In the genomic region with DNA sequence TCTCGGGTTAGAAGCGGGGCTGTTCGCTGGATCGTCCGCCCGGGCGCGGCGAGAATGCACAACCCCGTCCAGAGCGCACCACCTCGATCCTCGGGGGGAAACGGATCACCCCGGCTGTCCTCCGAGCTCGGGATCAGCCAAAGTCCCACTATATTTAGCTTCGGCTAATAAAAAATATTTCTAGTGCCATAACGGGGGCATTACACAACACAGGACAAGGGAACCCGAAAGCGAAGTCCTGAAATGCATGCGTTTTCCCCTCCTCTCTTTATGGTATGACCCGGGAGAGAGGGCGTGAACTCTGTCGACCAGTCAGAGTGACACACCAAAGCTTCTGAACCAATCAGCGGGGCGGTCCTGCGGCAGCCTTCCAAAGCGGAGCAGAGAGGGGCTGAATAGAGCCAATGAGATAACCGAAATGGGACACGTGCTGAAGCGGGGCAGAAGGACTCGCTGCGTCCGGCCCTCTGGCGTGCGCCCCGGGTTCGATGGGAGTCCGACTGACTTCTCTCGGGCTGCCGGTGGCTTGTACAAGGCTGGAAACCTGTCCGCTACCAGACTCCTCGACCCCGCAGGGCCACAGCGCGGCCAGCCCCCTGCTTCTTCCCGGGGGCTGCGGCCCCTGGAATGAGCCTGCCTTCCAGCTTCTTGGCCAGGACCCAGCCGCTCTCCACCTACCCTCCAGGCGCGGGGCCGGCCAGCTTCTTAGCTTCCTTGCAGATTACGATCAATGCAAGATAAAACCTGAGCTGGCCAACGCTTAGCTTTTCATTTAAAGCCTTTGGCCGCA, we compare ENCODE assay signal across 8 cellular contexts. TPM values are rescaled to one million over a fixed set of nuclear protein-coding genes. Genes with fewer than 3 reads are reported as not detected.
A peak's percentile ranks its signal among the peaks of the same experiment; 100 is the strongest.
DNase-seq lines count a peak whose midpoint lies in the region; ATAC-seq and TF ChIP-seq lines count a peak whose summit lies in the region.

A gene with protein sequence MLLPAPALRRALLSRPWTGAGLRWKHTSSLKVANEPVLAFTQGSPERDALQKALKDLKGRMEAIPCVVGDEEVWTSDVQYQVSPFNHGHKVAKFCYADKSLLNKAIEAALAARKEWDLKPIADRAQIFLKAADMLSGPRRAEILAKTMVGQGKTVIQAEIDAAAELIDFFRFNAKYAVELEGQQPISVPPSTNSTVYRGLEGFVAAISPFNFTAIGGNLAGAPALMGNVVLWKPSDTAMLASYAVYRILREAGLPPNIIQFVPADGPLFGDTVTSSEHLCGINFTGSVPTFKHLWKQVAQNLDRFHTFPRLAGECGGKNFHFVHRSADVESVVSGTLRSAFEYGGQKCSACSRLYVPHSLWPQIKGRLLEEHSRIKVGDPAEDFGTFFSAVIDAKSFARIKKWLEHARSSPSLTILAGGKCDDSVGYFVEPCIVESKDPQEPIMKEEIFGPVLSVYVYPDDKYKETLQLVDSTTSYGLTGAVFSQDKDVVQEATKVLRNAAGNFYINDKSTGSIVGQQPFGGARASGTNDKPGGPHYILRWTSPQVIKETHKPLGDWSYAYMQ (minus strand): TSS at position 33 of the 790 bp plus-strand sequence. CDS start 32 bp downstream, at position 1.

- H4K20me1 ChIP-seq in PC-9 (ENCODE audit: insufficient read depth), result no peaks in the 10 kb centered on the region

- no peaks in the 10 kb centered on the region for H3K36me3 ChIP-seq in PC-9 (ENCODE audit: low read depth)

- peak within 1 kb of the TSS; percentile 91 for H3K27ac ChIP-seq in PC-9

- no peaks in the 10 kb centered on the region for H3K79me2 ChIP-seq in PC-9 (ENCODE audit: low read depth)

- no peaks in the 10 kb centered on the region for H3K27me3 ChIP-seq in PC-9 (ENCODE audit: insufficient read depth, low read depth)

- DNase-seq in DMS53 (lab: John Stamatoyannopoulos, UW) (peak; percentile 99), PC-9 (peak; percentile 94 to 95), erythroblast (lab: John Stamatoyannopoulos, UW) (peak; percentile 98 to 99), mucosa of gallbladder (ENCODE audit: low spot score) (peak; percentile 98)
- DNase-seq in Jurkat, Clone E6-1 (ENCODE audit: low read depth, low spot score), result peak; percentile 97
- peak; percentile 93 for DNase-seq in activated T-cell treated with anti-CD3 and anti-CD28 coated beads, Interleukin-2, amount 50 U/mL, for 48 hours
- DNase-seq in stimulated activated CD8-positive, alpha-beta memory T cell treated with anti-CD3 and anti-CD28 coated beads, Interleukin-4, amount 100 ng/mL, for 24 hours (ENCODE audit: low read depth), result peak; percentile 88

- intact Hi-C loops in PC-9 (cut with micrococcal nuclease; ENCODE audit: unreplicated experiment), result loop anchor here (1.0 to 10.0 kb wide), 4 partner anchors 24 to 113 kb away; a partner anchor contains a TSS

- H3K9me3 ChIP-seq in PC-9 (ENCODE audit: insufficient read depth, low read depth), result no peaks in the 10 kb centered on the region

- H3F3A ChIP-seq in PC-9 (ENCODE audit: insufficient read depth, low read depth), result peaks cover 14% of the 10 kb centered on the region

- TF ChIP-seq CTCF in PC-9 (conservative IDR thresholded peaks at IDR 0.05), result no peak

- peaks cover 20% of the 10 kb centered on the region for H3K4me1 ChIP-seq in PC-9 (replicated peaks; ENCODE audit: insufficient read depth)

- peak within 1 kb of the TSS; percentile 81 for H3K4me3 ChIP-seq in Jurkat, Clone E6-1 (ENCODE audit: low read length)
- peak within 1 kb of the TSS; percentile 77 for H3K4me3 ChIP-seq in PC-9

- no peaks in the 10 kb centered on the region for H3K9me2 ChIP-seq in PC-9 (ENCODE audit: insufficient read depth)

- peak; percentile 70 for TF ChIP-seq POLR2A in erythroblast (IDR thresholded peaks at IDR 0.05; ENCODE audit: low read length)

- peak within 1 kb of the TSS; percentile 83 for H3K4me2 ChIP-seq in PC-9

- POLR2A ChIA-PET in PC-9 (lab: Charles Lee; ENCODE audit: unreplicated experiment), result interaction anchor here (0.6 to 1.0 kb wide), 5 partner anchors 53 to 303 kb away, joined by 3 to 9 read pairs (median 6); no protein-coding TSS in a partner anchor

- peak; percentile 93 for ATAC-seq in GM21717 (IDR thresholded peaks at IDR 0.05; ENCODE audit: unreplicated experiment)

- CTCF ChIA-PET in PC-9 (lab: Charles Lee), result interaction anchor here (0.6 to 1.4 kb wide), 3 partner anchors 10 to 195 kb away, joined by 3 to 8 read pairs (median 4); no protein-coding TSS in a partner anchor

- H2AFZ ChIP-seq in PC-9, result peak within 1 kb of the TSS; percentile 83

- no TSS peak for BruUV-seq in PC-9 (replicated peaks; lab: Mats Ljungman, UMichigan)

RNA-seq across cellular contexts. Expression of the gene that starts here (rescaled TPM):
- polyA plus RNA-seq in Jurkat, Clone E6-1 (2012; ENCODE audit: insufficient read depth, insufficient read length), result 21.3 TPM
- total RNA-seq in PC-9 (2021), result 15.0 and 19.4 TPM in 2 replicates
- 26.4 TPM for total RNA-seq in mucosa of gallbladder

Comparison
In these comparisons a context has a peak if more than half of its experiments do, and no peak if none do; other contexts are left out.
1. Peak in every context shown above with its lines: DNase-seq, ATAC-seq, H3K4me3 ChIP-seq and H3K27ac ChIP-seq.